In genomic region chr2:60707750-60708371, GRCh38 we compare ENCODE assay signal across 9 cellular contexts. TPM values are rescaled to one million over a fixed set of nuclear protein-coding genes. Genes with fewer than 3 reads are reported as not detected.
DNase-seq lines count a peak whose midpoint lies in the region; TF ChIP-seq lines count a peak whose summit lies in the region.
"Had no signal": no experiment of that assay in that cellular context is flagged by ENCODE, and none has a peak within 500 bp of the region (broad histone marks: within the 10 kb centered on the region; RNA-seq: fewer than 3 reads in every experiment).

No MANE protein-coding gene starts in this region.

- no peaks in the 10 kb centered on the region for H3K36me3 Mint-ChIP-seq in activated CD4-positive, alpha-beta T cell treated with anti-CD3 and anti-CD28 coated beads, Interleukin-2, amount 10 ng/mL, durations not matched to agents 24 days and 14 days (ENCODE audit: low read depth)
- H3K36me3 Mint-ChIP-seq: activated naive CD8-positive, alpha-beta T cell treated with anti-CD3 and anti-CD28 coated beads, Interleukin-2, amount 10 ng/mL, durations not matched to agents 7 days and 5 days had no signal

- 51% methylated on average over 11 of the region's 11 CpGs for WGBS in prostate gland

- H3K4me1 ChIP-seq in prostate gland (replicated peaks), result no peaks in the 10 kb centered on the region

- H3K9me3 Mint-ChIP-seq in activated CD4-positive, alpha-beta T cell treated with anti-CD3 and anti-CD28 coated beads, Interleukin-2, amount 10 ng/mL, durations not matched to agents 24 days and 14 days, result no peaks in the 10 kb centered on the region
- H3K9me3 Mint-ChIP-seq: activated naive CD8-positive, alpha-beta T cell treated with anti-CD3 and anti-CD28 coated beads, Interleukin-2, amount 10 ng/mL, durations not matched to agents 7 days and 5 days had no signal

- H3K4me3 ChIP-seq in LNCaP clone FGC (ENCODE audit: low read depth, low read length) (no peak overlapping the region), fibroblast of villous mesenchyme (ENCODE audit: low read depth, low read length) (no peak overlapping the region), prostate gland (no peak overlapping the region)

- H3K27me3 Mint-ChIP-seq in activated CD4-positive, alpha-beta T cell treated with anti-CD3 and anti-CD28 coated beads, Interleukin-2, amount 10 ng/mL, durations not matched to agents 24 days and 14 days, result peaks cover 3% of the 10 kb centered on the region

- no peak for TF ChIP-seq POLR2A in prostate gland (IDR thresholded peaks at IDR 0.05)

- H3K4me1 Mint-ChIP-seq in activated CD4-positive, alpha-beta T cell treated with anti-CD3 and anti-CD28 coated beads, Interleukin-2, amount 10 ng/mL, durations not matched to agents 24 days and 14 days, result no peaks in the 10 kb centered on the region

- no peaks in the 10 kb centered on the region for H3K9me3 ChIP-seq in prostate gland

- H3K27ac ChIP-seq in prostate gland, result no peak overlapping the region

- no peak overlapping the region for H3K4me3 Mint-ChIP-seq in activated CD4-positive, alpha-beta T cell treated with anti-CD3 and anti-CD28 coated beads, Interleukin-2, amount 10 ng/mL, durations not matched to agents 24 days and 14 days
- H3K4me3 Mint-ChIP-seq: activated naive CD8-positive, alpha-beta T cell treated with anti-CD3 and anti-CD28 coated beads, Interleukin-2, amount 10 ng/mL, durations not matched to agents 7 days and 5 days had no signal

- no peaks in the 10 kb centered on the region for H3K36me3 ChIP-seq in prostate gland

- TF ChIP-seq CTCF in LNCaP clone FGC (IDR thresholded peaks at IDR 0.05; ENCODE audit: control insufficient read depth, extremely low read depth, insufficient read depth) (peak; percentile 50), fibroblast of villous mesenchyme (IDR thresholded peaks at IDR 0.05; ENCODE audit: insufficient read depth, low read depth, low read length) (peak; percentile 62), prostate gland (IDR thresholded peaks at IDR 0.05) (peak; percentile 52 to 84 (median 71))

- H3K27ac Mint-ChIP-seq in activated CD4-positive, alpha-beta T cell treated with anti-CD3 and anti-CD28 coated beads, Interleukin-2, amount 10 ng/mL, durations not matched to agents 24 days and 14 days, result no peak overlapping the region
- H3K27ac Mint-ChIP-seq: activated naive CD8-positive, alpha-beta T cell treated with anti-CD3 and anti-CD28 coated beads, Interleukin-2, amount 10 ng/mL, durations not matched to agents 7 days and 5 days had no signal

- intact Hi-C loops in activated CD4-positive, alpha-beta T cell treated with anti-CD3 and anti-CD28 coated beads, Interleukin-2, amount 10 ng/mL, durations not matched to agents 24 days and 14 days (cut with micrococcal nuclease), result loop anchor here (1.0 to 5.0 kb wide), 2 partner anchors 49 to 291 kb away; partner anchors contain the start of gene PAPOLG
- intact Hi-C loops in prostate gland (cut with DNase I), result loop anchor here (5.0 kb wide), 1 partner anchor 289 kb away; no protein-coding TSS in a partner anchor

- peak; percentile 65 for DNase-seq in activated CD4-positive, alpha-beta T cell treated with anti-CD3 and anti-CD28 coated beads, Interleukin-2, amount 10 ng/mL, durations not matched to agents 24 days and 14 days
- DNase-seq in activated CD4-positive, alpha-beta T cell treated with anti-CD3 and anti-CD28 coated beads, Interleukin-2, amount 50 U/mL, for 48 hours, result no peak
- DNase-seq in LNCaP clone FGC (ENCODE audit: low read depth), result peak; percentile 1
- DNase-seq in SW480 (ENCODE audit: low spot score), result peak; percentile 27
- peak; percentile 33 for DNase-seq in fibroblast of villous mesenchyme (ENCODE audit: low read depth)
- no peak for DNase-seq in prostate gland (ENCODE audit: low spot score)
- no peak for DNase-seq in effector CD8-positive, alpha-beta T cell (lab: John Stamatoyannopoulos, UW)
- DNase-seq in stimulated activated CD4-positive, alpha-beta T cell treated with anti-CD3 and anti-CD28 coated beads, Interleukin-4, amount 100 ng/mL, for 1 hour, result no peak
- DNase-seq: activated naive CD8-positive, alpha-beta T cell treated with anti-CD3 and anti-CD28 coated beads, Interleukin-2, amount 10 ng/mL, durations not matched to agents 7 days and 5 days had no signal

- H3K27me3 ChIP-seq in prostate gland (replicated peaks; ENCODE audit: insufficient read depth), result no peaks in the 10 kb centered on the region

RNA-seq across cellular contexts. Expression of gene PAPOLG, which starts 48.2 kb away (rescaled TPM):
- total RNA-seq in activated CD4-positive, alpha-beta T cell treated with anti-CD3 and anti-CD28 coated beads, Interleukin-2, amount 10 ng/mL, durations not matched to agents 24 days and 14 days, result 18.1 and 21.6 TPM in 2 replicates
- total RNA-seq in fibroblast of villous mesenchyme (12.6 and 20.3 TPM in 2 replicates), prostate gland (10 to 100 TPM; 12.7 to 18.9 TPM)

Comparison
In these comparisons a context has a peak if more than half of its experiments do, and no peak if none do; other contexts are left out.
1. DNase-seq: peak in activated CD4-positive, alpha-beta T cell treated with anti-CD3 and anti-CD28 coated beads, Interleukin-2, amount 10 ng/mL, durations not matched to agents 24 days and 14 days (single experiment), LNCaP clone FGC (single experiment), SW480 (single experiment) and fibroblast of villous mesenchyme (single experiment); none in activated CD4-positive, alpha-beta T cell treated with anti-CD3 and anti-CD28 coated beads, Interleukin-2, amount 50 U/mL, for 48 hours (0 of 2), prostate gland (single experiment), effector CD8-positive, alpha-beta T cell (single experiment) and stimulated activated CD4-positive, alpha-beta T cell treated with anti-CD3 and anti-CD28 coated beads, Interleukin-4, amount 100 ng/mL, for 1 hour (single experiment).
2. Peak in every context shown above with its lines, with median percentiles within 50 percentile points of each other: CTCF ChIP-seq.